8 cellular contexts compared by ENCODE assay signal in genomic region chr17:82031303-82031884, GRCh38. TPM values are rescaled to one million over a fixed set of nuclear protein-coding genes. Genes with fewer than 3 reads are reported as not detected.
DNase-seq lines count a peak whose midpoint lies in the region; ATAC-seq lines count a peak whose summit lies in the region.

Gene RAC3, plus strand, starts transcription at chr17:82031678. Its CDS starts 84 bp downstream, at chr17:82031762.

- H3K27ac ChIP-seq in urinary bladder (ENCODE audit: low read depth) = no peak within 1 kb of the TSS

- H3K36me3 ChIP-seq in urinary bladder (ENCODE audit: insufficient read depth) = no peaks in the 10 kb centered on the region

- peak within 1 kb of the TSS; percentile 88 for H3K4me3 Mint-ChIP-seq in memory B cell

- peaks cover 9% of the 10 kb centered on the region for H3K4me1 Mint-ChIP-seq in memory B cell

- no peaks in the 10 kb centered on the region for H3K9me3 Mint-ChIP-seq in memory B cell

- peaks cover 4% of the 10 kb centered on the region for H3K36me3 Mint-ChIP-seq in memory B cell

- peak; percentile 37 for DNase-seq in stimulated activated CD4-positive, alpha-beta T cell treated with anti-CD3 and anti-CD28 coated beads, Interleukin-15, amount 100 ng/mL, for 24 hours
- no peak for DNase-seq in stimulated activated CD4-positive, alpha-beta T cell treated with anti-CD3 and anti-CD28 coated beads, Interleukin-1b, Interleukin-23, amount 100 ng/mL, for 48 hours
- DNase-seq in NCI-H748 treated with DMSO at 0.1 percent for 48 hours (lab: John Stamatoyannopoulos, UW) (peak; percentile 5), cerebellar cortex (ENCODE audit: low spot score) (peak; percentile 17), memory B cell (ENCODE audit: low spot score in 2 of 2) (no peak), SKM-1 treated with dmso at 0.1 percent for 144 hours (lab: John Stamatoyannopoulos, UW; ENCODE audit: unreplicated experiment) (no peak)
- DNase-seq in activated CD8-positive, alpha-beta memory T cell treated with anti-CD3 and anti-CD28 coated beads, Interleukin-2, amount 50 U/mL, for 4 hours = no peak

- under 1% methylated on average over 79 of the region's 96 CpGs for WGBS in urinary bladder

- peak within 1 kb of the TSS; percentile 42 for H3K4me3 ChIP-seq in urinary bladder (ENCODE audit: low read depth, low read length)

- no peaks in the 10 kb centered on the region for H3K4me1 ChIP-seq in urinary bladder (ENCODE audit: insufficient read depth)

- H3K27ac Mint-ChIP-seq in memory B cell = no peak within 1 kb of the TSS

- peaks cover 2% of the 10 kb centered on the region for H3K27me3 Mint-ChIP-seq in memory B cell

- ATAC-seq in memory B cell (ENCODE audit: low read depth) = peak; percentile 13

RNA-seq across cellular contexts. Expression of gene RAC3, which starts in this region (rescaled TPM):
- total RNA-seq in urinary bladder = 10.4 TPM
- 5.9 TPM for polyA plus RNA-seq in urinary bladder

Comparison
In these comparisons a context has a peak if more than half of its experiments do, and no peak if none do; other contexts are left out.
1. DNase-seq: peak in stimulated activated CD4-positive, alpha-beta T cell treated with anti-CD3 and anti-CD28 coated beads, Interleukin-15, amount 100 ng/mL, for 24 hours (single experiment), NCI-H748 treated with DMSO at 0.1 percent for 48 hours (single experiment) and cerebellar cortex (single experiment); none in stimulated activated CD4-positive, alpha-beta T cell treated with anti-CD3 and anti-CD28 coated beads, Interleukin-1b, Interleukin-23, amount 100 ng/mL, for 48 hours (single experiment), memory B cell (0 of 2), activated CD8-positive, alpha-beta memory T cell treated with anti-CD3 and anti-CD28 coated beads, Interleukin-2, amount 50 U/mL, for 4 hours (single experiment) and SKM-1 treated with dmso at 0.1 percent for 144 hours (single experiment).